In the genomic region with DNA sequence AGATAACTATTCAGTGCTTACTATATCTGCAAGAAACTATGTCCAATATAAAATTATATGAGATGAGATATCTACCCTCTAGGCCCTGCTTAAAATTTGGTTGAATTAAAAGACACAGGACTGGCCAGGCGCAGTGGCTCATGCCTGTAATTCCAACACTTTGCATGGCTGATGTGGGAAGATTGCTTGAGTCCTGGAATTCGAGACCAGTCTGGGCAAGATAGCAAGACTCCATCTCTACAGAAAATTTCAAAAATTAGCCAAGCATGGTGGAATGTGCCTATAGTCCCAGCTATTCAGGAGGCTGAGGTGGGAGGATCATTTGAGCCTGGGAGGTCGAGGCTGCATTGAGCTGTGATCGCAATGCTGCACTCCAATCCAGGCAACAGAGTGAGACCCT, we compare ENCODE assay signal across 30 cellular contexts.
"Had no signal": no experiment of that assay in that cellular context is flagged by ENCODE, and none has a peak within 500 bp of the region (broad histone marks: within the 10 kb centered on the region; RNA-seq: fewer than 3 reads in every experiment).

No MANE protein-coding gene starts in this region.

- H3K4me1 ChIP-seq: adrenal gland, ascending aorta, body of pancreas, breast epithelium had no signal

- DNase-seq: activated effector memory CD4-positive, alpha-beta T cell treated with anti-CD3 and anti-CD28 coated beads, Interleukin-2, amount 50 U/mL, for 16 hours; activated effector memory CD4-positive, alpha-beta T cell treated with Interleukin-2 at 50 U/mL for 16 hours; activated gamma-delta T cell; activated gamma-delta T cell treated with Interleukin-2 at 50 U/mL for 16 hours; activated naive CD4-positive, alpha-beta T cell; activated naive CD4-positive, alpha-beta T cell treated with anti-CD3 and anti-CD28 coated beads for 36 hours; activated naive CD4-positive, alpha-beta T cell treated with anti-CD3 and anti-CD28 coated beads, Interleukin-2, amount 10 ng/mL, durations not matched to agents 7 days and 5 days; activated naive CD4-positive, alpha-beta T cell treated with anti-CD3 and anti-CD28 coated beads, Interleukin-2, amount 50 U/mL, for 16 hours; activated naive CD4-positive, alpha-beta T cell treated with Interleukin-2 at 50 U/mL for 16 hours; activated naive CD8-positive, alpha-beta T cell treated with anti-CD3 and anti-CD28 coated beads for 36 hours; activated naive CD8-positive, alpha-beta T cell treated with anti-CD3 and anti-CD28 coated beads, Interleukin-2, amount 10 ng/mL, durations not matched to agents 7 days and 5 days; activated naive CD8-positive, alpha-beta T cell treated with anti-CD3 and anti-CD28 coated beads, Interleukin-2, amount 50 U/mL, for 24 hours; activated T-cell treated with anti-CD3 and anti-CD28 coated beads, Interleukin-2, amount 50 U/mL, for 1 hour; activated T-cell treated with anti-CD3 and anti-CD28 coated beads, Interleukin-2, amount 50 U/mL, for 24 hours; activated T-cell treated with anti-CD3 and anti-CD28 coated beads, Interleukin-2, amount 50 U/mL, for 4 hours; activated T-cell treated with anti-CD3 and anti-CD28 coated beads, Interleukin-2, amount 50 U/mL, for 48 hours; activated T-cell treated with anti-CD3 and anti-CD28 coated beads, Interleukin-2, amount 50 U/mL, for 72 hours; adrenal gland; amniotic stem cell; amygdala; anterior cingulate cortex; aorta; body of pancreas; brain microvascular endothelial cell; caudate nucleus; central memory CD4-positive, alpha-beta T cell; cerebellar nuclear complex had no signal

- H3K36me3 ChIP-seq: adrenal gland, ascending aorta, brain microvascular endothelial cell, breast epithelium, cardiac muscle cell had no signal

- H3K27ac ChIP-seq: adrenal gland, ascending aorta, body of pancreas, brain microvascular endothelial cell, breast epithelium, cardiac muscle cell had no signal

- H3K27me3 ChIP-seq: adrenal gland, ascending aorta, body of pancreas, brain microvascular endothelial cell, breast epithelium, cardiac muscle cell had no signal

- H3K9me3 ChIP-seq: adrenal gland, ascending aorta, body of pancreas, breast epithelium had no signal

- H3K4me3 ChIP-seq: adrenal gland, ascending aorta, body of pancreas, breast epithelium, cardiac muscle cell had no signal
